Comparison of ENCODE assay signal across 8 cellular contexts in genomic region chr5:128083811-128084227, GRCh38. TPM values are rescaled to one million over a fixed set of nuclear protein-coding genes. Genes with fewer than 3 reads are reported as not detected.
DNase-seq lines count a peak whose midpoint lies in the region; ATAC-seq and TF ChIP-seq lines count a peak whose summit lies in the region.

No MANE protein-coding gene starts in this region.

- peaks cover 16% of the 10 kb centered on the region for H3K27me3 Mint-ChIP-seq in endodermal cell (ENCODE audit: insufficient read depth)
- H3K27me3 Mint-ChIP-seq in naive B cell: no peaks in the 10 kb centered on the region
- no peaks in the 10 kb centered on the region for H3K27me3 Mint-ChIP-seq in activated T-helper 2 cell treated with anti-CD3 and anti-CD28 coated beads, Interferon-gamma antibody, Interleukin-2, Interleukin-4, amounts not matched to agents 10 μg/mL and 5 μg/mL and 100 μg/mL, durations not matched to agents 14 hours and 24 hours and 36 hours (ENCODE audit: low read depth)

- H3K4me3 ChIP-seq in H7 (ENCODE audit: insufficient read depth, low read depth, low read length): peak overlapping the region; percentile 88
- H3K4me3 ChIP-seq in endodermal cell (ENCODE audit: low read length): peak overlapping the region; percentile 81

- H3K36me3 Mint-ChIP-seq in endodermal cell (ENCODE audit: low read depth): no peaks in the 10 kb centered on the region
- H3K36me3 Mint-ChIP-seq in naive B cell: peaks cover 3 to 11% of the 10 kb centered on the region in 2 donors
- H3K36me3 Mint-ChIP-seq in activated T-helper 2 cell treated with anti-CD3 and anti-CD28 coated beads, Interferon-gamma antibody, Interleukin-2, Interleukin-4, amounts not matched to agents 10 μg/mL and 5 μg/mL and 100 μg/mL, durations not matched to agents 14 hours and 24 hours and 36 hours (ENCODE audit: low read depth): peaks cover 45% of the 10 kb centered on the region

- DNase-seq in GM13976 (ENCODE audit: low spot score): peak; percentile 80
- DNase-seq in H7: no peak
- peak; percentile 48 for DNase-seq in NCI-H226
- no peak for DNase-seq in endodermal cell
- no peak for DNase-seq in naive B cell
- DNase-seq in activated T-helper 2 cell treated with anti-CD3 and anti-CD28 coated beads, Interferon-gamma antibody, Interleukin-2, Interleukin-4, amounts not matched to agents 10 μg/mL and 5 μg/mL and 100 μg/mL, durations not matched to agents 14 hours and 24 hours and 36 hours (ENCODE audit: low spot score): no peak
- DNase-seq in MV-4-11 (lab: John Stamatoyannopoulos, UW): no peak
- DNase-seq in SKM-1 (lab: John Stamatoyannopoulos, UW; ENCODE audit: unreplicated experiment): no peak

- no peak overlapping the region for H3K9ac ChIP-seq in endodermal cell (ENCODE audit: extremely low read depth, low read length, poor library complexity, severe bottlenecking)

- 0% methylated on average over 11 to 53 of the region's 53 CpGs for WGBS in endodermal cell (ENCODE audit: insufficient coverage in 1 of 2, insufficient read length in 1 of 2), 2 experiments

- H3K9me3 Mint-ChIP-seq in endodermal cell (no peaks in the 10 kb centered on the region), naive B cell (no peaks in the 10 kb centered on the region)
- no peaks in the 10 kb centered on the region for H3K9me3 Mint-ChIP-seq in activated T-helper 2 cell treated with anti-CD3 and anti-CD28 coated beads, Interferon-gamma antibody, Interleukin-2, Interleukin-4, amounts not matched to agents 10 μg/mL and 5 μg/mL and 100 μg/mL, durations not matched to agents 14 hours and 24 hours and 36 hours

- H3K4me3 Mint-ChIP-seq in endodermal cell (peak overlapping the region; percentile 76), naive B cell (peak overlapping the region in 5 of 8 donors; percentile 27 to 91 (median 75))
- no peak overlapping the region for H3K4me3 Mint-ChIP-seq in activated T-helper 2 cell treated with anti-CD3 and anti-CD28 coated beads, Interferon-gamma antibody, Interleukin-2, Interleukin-4, amounts not matched to agents 10 μg/mL and 5 μg/mL and 100 μg/mL, durations not matched to agents 14 hours and 24 hours and 36 hours (ENCODE audit: low read depth)

- intact Hi-C loops in activated T-helper 2 cell treated with anti-CD3 and anti-CD28 coated beads, Interferon-gamma antibody, Interleukin-2, Interleukin-4, amounts not matched to agents 10 μg/mL and 5 μg/mL and 100 μg/mL, durations not matched to agents 14 hours and 24 hours and 36 hours (cut with micrococcal nuclease): loop anchor here (1.0 to 10.0 kb wide), 8 partner anchors 113 to 1639 kb away; partner anchors contain the start of genes MARCHF3 and PRRC1

- H3K36me3 ChIP-seq in H7 (replicated peaks; ENCODE audit: control insufficient read depth, insufficient read depth, low read length) (no peaks in the 10 kb centered on the region), endodermal cell (ENCODE audit: control insufficient read depth, insufficient read depth, low read length) (no peaks in the 10 kb centered on the region)

- H3K27me3 ChIP-seq in H7 (ENCODE audit: control insufficient read depth, insufficient read depth, low read length): peaks cover 27% of the 10 kb centered on the region
- peaks cover 16% of the 10 kb centered on the region for H3K27me3 ChIP-seq in endodermal cell (ENCODE audit: control insufficient read depth, insufficient read depth, low read length, poor library complexity, severe bottlenecking)

- H3K27ac ChIP-seq in endodermal cell (ENCODE audit: low read depth, low read length): no peak overlapping the region

- H3K27ac Mint-ChIP-seq in endodermal cell (no peak overlapping the region), naive B cell (peak overlapping the region in 1 of 6 donors; percentile 90)
- no peak overlapping the region for H3K27ac Mint-ChIP-seq in activated T-helper 2 cell treated with anti-CD3 and anti-CD28 coated beads, Interferon-gamma antibody, Interleukin-2, Interleukin-4, amounts not matched to agents 10 μg/mL and 5 μg/mL and 100 μg/mL, durations not matched to agents 14 hours and 24 hours and 36 hours

- no peaks in the 10 kb centered on the region for H3K4me1 ChIP-seq in endodermal cell (ENCODE audit: control insufficient read depth, insufficient read depth, low read length)

- H3K4me1 Mint-ChIP-seq in endodermal cell: peaks cover 20% of the 10 kb centered on the region
- peaks cover 48 to 65% (median 63%) of the 10 kb centered on the region in 3 donors for H3K4me1 Mint-ChIP-seq in naive B cell
- H3K4me1 Mint-ChIP-seq in activated T-helper 2 cell treated with anti-CD3 and anti-CD28 coated beads, Interferon-gamma antibody, Interleukin-2, Interleukin-4, amounts not matched to agents 10 μg/mL and 5 μg/mL and 100 μg/mL, durations not matched to agents 14 hours and 24 hours and 36 hours (ENCODE audit: low read depth): peaks cover 54% of the 10 kb centered on the region

- in situ Hi-C loops in GM13976 (cut with MboI; ENCODE audit: low sequenced_read_pairs, unreplicated experiment): loop anchor here (25.0 kb wide), 1 partner anchor 522 kb away; no protein-coding TSS in a partner anchor

- H3K9me3 ChIP-seq in endodermal cell (ENCODE audit: control insufficient read depth, low read length): no peaks in the 10 kb centered on the region

- ATAC-seq in naive B cell (ENCODE audit: low read depth in 2 of 2): peak; percentile 24 to 27

- TF ChIP-seq CTCF in GM13976 (IDR thresholded peaks at IDR 0.05; ENCODE audit: borderline replicate concordance, control extremely low read depth, extremely low read depth, insufficient read depth, missing control alignments) (peak; percentile 67), endodermal cell (conservative IDR thresholded peaks at IDR 0.05) (peak; percentile 63)

RNA-seq across cellular contexts. Expression of gene SLC12A2, which starts 0.3 kb away (rescaled TPM):
- total RNA-seq in H7 (2014; rRNA removed; shearing (Covaris generic)): 5.4 and 6.5 TPM in 2 replicates
- total RNA-seq in endodermal cell: 10 to 100 TPM; 16.7 to 25.1 TPM
- polyA plus RNA-seq in endodermal cell (2013, experiment 1 of 2): 12.5 TPM
- polyA plus RNA-seq in endodermal cell (2013, experiment 2 of 2): 11.1 TPM
- polyA plus RNA-seq in naive B cell (ENCODE audit: low read depth in 6 of 6): 10 to 100 TPM in 4 of 6 donors, 1 to 10 TPM in 2; 7.3 to 18.7 (median 11.3) TPM
- 19.7 and 21.9 TPM in 2 replicates for total RNA-seq in activated T-helper 2 cell treated with anti-CD3 and anti-CD28 coated beads, Interferon-gamma antibody, Interleukin-2, Interleukin-4, amounts not matched to agents 10 μg/mL and 5 μg/mL and 100 μg/mL, durations not matched to agents 14 hours and 24 hours and 36 hours

Comparison
In these comparisons a context has a peak if more than half of its experiments do, and no peak if none do; other contexts are left out.
1. DNase-seq: peak in GM13976 (single experiment) and NCI-H226 (single experiment); none in H7 (single experiment), endodermal cell (single experiment), naive B cell (single experiment), activated T-helper 2 cell treated with anti-CD3 and anti-CD28 coated beads, Interferon-gamma antibody, Interleukin-2, Interleukin-4, amounts not matched to agents 10 μg/mL and 5 μg/mL and 100 μg/mL, durations not matched to agents 14 hours and 24 hours and 36 hours (single experiment), MV-4-11 (single experiment) and SKM-1 (single experiment).